Comparison of ENCODE assay signal across 1 cellular context in genomic region chr7:2115739-2116065, GRCh38.
TF ChIP-seq lines count a peak whose summit lies in the region.

No MANE protein-coding gene starts in this region.

TF ChIP-seq in GM23338, 12 proteins besides CTCF, POLR2A, EP300 and RAD21 (continued from another document):
- no peak for TF ChIP-seq ZNF462 (CRISPR knock-in tag; IDR thresholded peaks at IDR 0.05)
- TF ChIP-seq ETS1 (IDR thresholded peaks at IDR 0.05), result no peak
- TF ChIP-seq CREB1 (CRISPR knock-in tag; IDR thresholded peaks at IDR 0.05; ENCODE audit: low read depth), result no peak
- TF ChIP-seq ZNF114 (CRISPR knock-in tag; IDR thresholded peaks at IDR 0.05), result no peak
- no peak for TF ChIP-seq POLR2AphosphoS5 (IDR thresholded peaks at IDR 0.05; ENCODE audit: low read depth)
- no peak for TF ChIP-seq NANOG (IDR thresholded peaks at IDR 0.05; ENCODE audit: borderline replicate concordance)
- TF ChIP-seq EZH2 (IDR thresholded peaks at IDR 0.05; ENCODE audit: low read depth, unreplicated experiment), result no peak
